ENCODE assay signal across 31 cellular contexts in the genomic region with DNA sequence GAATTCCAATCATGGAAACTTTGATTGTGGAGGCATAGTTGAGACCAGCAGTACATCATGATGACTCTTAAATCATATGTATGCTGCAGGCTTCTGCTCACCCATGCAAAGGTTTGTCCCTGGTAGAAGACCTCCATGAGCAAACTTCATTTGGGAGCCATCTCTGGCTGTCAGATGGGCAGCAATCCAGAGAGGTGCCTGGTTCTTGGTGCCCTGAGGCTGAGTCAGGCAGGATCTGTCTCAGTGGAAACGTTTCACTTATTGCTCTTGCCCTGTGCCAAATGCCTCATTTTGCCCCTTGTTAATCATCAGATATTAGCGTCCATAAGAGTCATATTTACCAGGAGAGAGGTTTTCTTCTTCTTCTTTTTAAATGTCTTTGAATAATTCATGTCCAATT.
"Had no signal": no experiment of that assay in that cellular context is flagged by ENCODE, and none has a peak within 500 bp of the region (broad histone marks: within the 10 kb centered on the region; RNA-seq: fewer than 3 reads in every experiment).

No MANE protein-coding gene starts in this region.

- H3K4me3 ChIP-seq: adrenal gland, body of pancreas, breast epithelium, cardiac muscle cell had no signal

- H3K27ac ChIP-seq: adrenal gland, body of pancreas, brain microvascular endothelial cell, breast epithelium, cardiac muscle cell, VCaP had no signal

- H3K27me3 ChIP-seq: adrenal gland, body of pancreas, brain microvascular endothelial cell, breast epithelium, cardiac muscle cell had no signal

- H3K9me3 ChIP-seq: adrenal gland, body of pancreas, breast epithelium had no signal

- ATAC-seq: activated CD8-positive, alpha-beta T cell treated with anti-CD3 and anti-CD28 coated beads for 36 hours; activated naive CD4-positive, alpha-beta T cell treated with anti-CD3 and anti-CD28 coated beads, Interleukin-2, amount 50 U/mL, for 72 hours; activated T-cell treated with anti-CD3 and anti-CD28 coated beads, Interleukin-2, amount 50 U/mL, for 4 hours; activated T-cell treated with anti-CD3 and anti-CD28 coated beads, Interleukin-2, amount 50 U/mL, for 72 hours; activated T-helper 17 cell treated with anti-CD3 and anti-CD28 coated beads, Interleukin-2, amount 50 U/mL, for 72 hours had no signal

- DNase-seq: activated B cell treated with CpG ODN at 0.5 μM for 24 hours; activated CD4-positive, alpha-beta memory T cell treated with anti-CD3 and anti-CD28 coated beads for 36 hours; activated CD4-positive, alpha-beta T cell treated with anti-CD3 and anti-CD28 coated beads for 4 hours; activated CD4-positive, alpha-beta T cell treated with anti-CD3 and anti-CD28 coated beads, Interleukin-2, amount 10 ng/mL, durations not matched to agents 24 days and 14 days; activated CD4-positive, alpha-beta T cell treated with anti-CD3 and anti-CD28 coated beads, Interleukin-2, amount 50 U/mL, for 1 hour; activated CD4-positive, alpha-beta T cell treated with anti-CD3 and anti-CD28 coated beads, Interleukin-2, amount 50 U/mL, for 4 hours; activated CD4-positive, CD25-positive, alpha-beta regulatory T cell treated with anti-CD3 and anti-CD28 coated beads, Interleukin-2, amount 50 U/mL, for 72 hours; activated CD8-positive, alpha-beta memory T cell treated with anti-CD3 and anti-CD28 coated beads, Interleukin-2, amount 50 U/mL, for 4 hours; activated CD8-positive, alpha-beta T cell treated with anti-CD3 and anti-CD28 coated beads for 36 hours; activated effector memory CD4-positive, alpha-beta T cell treated with anti-CD3 and anti-CD28 coated beads, Interleukin-2, amount 50 U/mL, for 16 hours; activated gamma-delta T cell treated with Interleukin-2 at 50 U/mL for 16 hours; activated naive CD4-positive, alpha-beta T cell; activated naive CD4-positive, alpha-beta T cell treated with anti-CD3 and anti-CD28 coated beads for 36 hours; activated naive CD4-positive, alpha-beta T cell treated with anti-CD3 and anti-CD28 coated beads, Interleukin-2, amount 50 U/mL, for 16 hours; activated naive CD8-positive, alpha-beta T cell treated with anti-CD3 and anti-CD28 coated beads for 36 hours; activated T-cell treated with anti-CD3 and anti-CD28 coated beads for 4 hours; activated T-cell treated with anti-CD3 and anti-CD28 coated beads, Interleukin-2, amount 50 U/mL, for 1 hour; activated T-cell treated with anti-CD3 and anti-CD28 coated beads, Interleukin-2, amount 50 U/mL, for 4 hours; activated T-cell treated with anti-CD3 and anti-CD28 coated beads, Interleukin-2, amount 50 U/mL, for 72 hours; amniotic stem cell; aorta; brain microvascular endothelial cell; T-helper 2 cell; T-helper 9 cell had no signal

- H3K4me1 ChIP-seq: adrenal gland, breast epithelium had no signal

- H3K36me3 ChIP-seq: adrenal gland, brain microvascular endothelial cell, breast epithelium, cardiac muscle cell had no signal
